18 cellular contexts compared by ENCODE assay signal in genomic region chr17:78293896-78294295, GRCh38.
"Had no signal": no experiment of that assay in that cellular context is flagged by ENCODE, and none has a peak within 500 bp of the region (broad histone marks: within the 10 kb centered on the region; RNA-seq: fewer than 3 reads in every experiment).

No MANE protein-coding gene starts in this region.

- H3K36me3 ChIP-seq: colonic mucosa, gastroesophageal sphincter, ovary, right atrium auricular region, sigmoid colon, stomach had no signal

- H3K27me3 Mint-ChIP-seq: naive thymus-derived CD8-positive, alpha-beta T cell had no signal

- H3K27me3 ChIP-seq: colonic mucosa, dorsolateral prefrontal cortex, gastroesophageal sphincter, ovary, right atrium auricular region, sigmoid colon, stomach had no signal

- H3K9me3 Mint-ChIP-seq: naive thymus-derived CD8-positive, alpha-beta T cell had no signal

- H3K4me3 ChIP-seq: colonic mucosa, dorsolateral prefrontal cortex, gastroesophageal sphincter, mucosa of descending colon, ovary, right atrium auricular region, sigmoid colon, skin epidermis, stomach had no signal

- ATAC-seq: gastroesophageal sphincter; mucosa of descending colon; naive thymus-derived CD8-positive, alpha-beta T cell had no signal

- H3K4me1 ChIP-seq: colonic mucosa had no signal

- H3K4me3 Mint-ChIP-seq: naive thymus-derived CD8-positive, alpha-beta T cell had no signal

- H3K36me3 Mint-ChIP-seq: naive thymus-derived CD8-positive, alpha-beta T cell had no signal

- H3K27ac ChIP-seq: colonic mucosa, dorsolateral prefrontal cortex, gastroesophageal sphincter, ovary, right atrium auricular region, sigmoid colon, stomach had no signal

- DNase-seq: colonic mucosa; dorsolateral prefrontal cortex; effector CD8-positive, alpha-beta T cell; glutamatergic neuron; mammary epithelial cell; mucosa of descending colon; naive thymus-derived CD8-positive, alpha-beta T cell; ovary; sigmoid colon; stimulated activated CD4-positive, alpha-beta T cell treated with anti-CD3 and anti-CD28 coated beads, Interleukin-2, amount 100 ng/mL, for 24 hours; stimulated activated CD4-positive, alpha-beta T cell treated with anti-CD3 and anti-CD28 coated beads, Interleukin-4, amount 100 ng/mL, for 4 hours; stimulated activated naive CD4-positive, alpha-beta T cell; stomach; substantia nigra; trophoblast cell had no signal

- H3K9me3 ChIP-seq: colonic mucosa, gastroesophageal sphincter, mucosa of descending colon, ovary, right atrium auricular region, sigmoid colon, stomach had no signal
